ENCODE assay signal across 21 cellular contexts in genomic region chr21:34166468-34166867, GRCh38.
DNase-seq lines count a peak whose midpoint lies in the region; ATAC-seq and TF ChIP-seq lines count a peak whose summit lies in the region.
"Had no signal": no experiment of that assay in that cellular context is flagged by ENCODE, and none has a peak within 500 bp of the region (broad histone marks: within the 10 kb centered on the region; RNA-seq: fewer than 3 reads in every experiment).

No MANE protein-coding gene starts in this region.

- H3K36me3 ChIP-seq in MG63 (peaks cover 45% of the 10 kb centered on the region), left lung (peaks cover 0 to 18% of the 10 kb centered on the region in 2 donors)

- H3K4me3 ChIP-seq in MG63: no peak overlapping the region
- H3K4me3 ChIP-seq in astrocyte of the spinal cord (ENCODE audit: low read depth, low read length): no peak overlapping the region
- no peak overlapping the region for H3K4me3 ChIP-seq in left lung
- H3K4me3 ChIP-seq: transverse colon had no signal

- H3K36me3 Mint-ChIP-seq in nephron progenitor cell (ENCODE audit: low read depth): peaks cover 90% of the 10 kb centered on the region

- H3K4me1 ChIP-seq in left lung: no peaks in the 10 kb centered on the region
- H3K4me1 ChIP-seq: transverse colon had no signal

- DNase-seq in activated CD8-positive, alpha-beta memory T cell treated with anti-CD3 and anti-CD28 coated beads for 24 hours: peak; percentile 42
- no peak for DNase-seq in activated CD8-positive, alpha-beta memory T cell treated with anti-CD3 and anti-CD28 coated beads, Interleukin-2, amount 50 U/mL, for 4 hours
- DNase-seq in MG63 (peak; percentile 39), astrocyte of the spinal cord (ENCODE audit: low read depth, low spot score) (peak; percentile 28), nephron progenitor cell (peak; percentile 15), NCI-H345 (lab: John Stamatoyannopoulos, UW) (no peak), anterior cingulate cortex (lab: John Stamatoyannopoulos, UW) (no peak), left lung (no peak)
- DNase-seq: activated naive CD4-positive, alpha-beta T cell; DMS79; effector memory CD8-positive, alpha-beta T cell; glutamatergic neuron; NCI-H2029; NCI-H510A treated with DMSO at 0.1 percent for 48 hours; small intestine; stimulated activated CD4-positive, alpha-beta T cell treated with anti-CD3 and anti-CD28 coated beads, Interleukin-2, amount 100 ng/mL, for 48 hours; SW 1271; transverse colon had no signal

- no peaks in the 10 kb centered on the region for H3K4me1 Mint-ChIP-seq in nephron progenitor cell
- H3K4me1 Mint-ChIP-seq: neural crest cell had no signal

- H3K27ac Mint-ChIP-seq in nephron progenitor cell: no peak overlapping the region
- H3K27ac Mint-ChIP-seq: effector memory CD8-positive, alpha-beta T cell; progenitor cell of endocrine pancreas; stimulated activated naive CD8-positive, alpha-beta T cell treated with anti-CD3 and anti-CD28 coated beads, Interleukin-15, Interleukin-2, amounts not matched to agents 100 ng/mL and 50 ng/mL, for 24 hours had no signal

- no peak overlapping the region for H3K4me3 Mint-ChIP-seq in nephron progenitor cell
- H3K4me3 Mint-ChIP-seq: effector memory CD8-positive, alpha-beta T cell; neural crest cell; stimulated activated naive CD8-positive, alpha-beta T cell treated with anti-CD3 and anti-CD28 coated beads, Interleukin-15, Interleukin-2, amounts not matched to agents 100 ng/mL and 50 ng/mL, for 24 hours had no signal

- H3K9me3 ChIP-seq in MG63 (peaks cover 47% of the 10 kb centered on the region), left lung (peaks cover 6 to 95% of the 10 kb centered on the region in 2 donors)

- in situ Hi-C loops in astrocyte of the spinal cord (cut with HindIII; ENCODE audit: low sequenced_read_pairs): no loop called here

- H3K27ac ChIP-seq in left lung: no peak overlapping the region
- H3K27ac ChIP-seq: transverse colon had no signal

- no peak for TF ChIP-seq CTCF in astrocyte of the spinal cord (IDR thresholded peaks at IDR 0.05; ENCODE audit: low read depth, low read length)
- TF ChIP-seq CTCF in nephron progenitor cell (IDR thresholded peaks at IDR 0.05): no peak
- TF ChIP-seq CTCF in left lung (IDR thresholded peaks at IDR 0.05): no peak

- H3K27me3 Mint-ChIP-seq in nephron progenitor cell (ENCODE audit: low read depth, poor library complexity): peaks cover 4% of the 10 kb centered on the region
- H3K27me3 Mint-ChIP-seq: effector memory CD8-positive, alpha-beta T cell; progenitor cell of endocrine pancreas; stimulated activated naive CD8-positive, alpha-beta T cell treated with anti-CD3 and anti-CD28 coated beads, Interleukin-15, Interleukin-2, amounts not matched to agents 100 ng/mL and 50 ng/mL, for 24 hours had no signal

- ATAC-seq in left lung: no peak
- ATAC-seq: effector memory CD8-positive, alpha-beta T cell had no signal

- peaks cover 94% of the 10 kb centered on the region for H3K9me3 Mint-ChIP-seq in nephron progenitor cell

- intact Hi-C loops in left lung (cut with DNase I): no loop called here

- no peaks in the 10 kb centered on the region for H3K27me3 ChIP-seq in MG63
- H3K27me3 ChIP-seq in left lung: no peaks in the 10 kb centered on the region
- H3K27me3 ChIP-seq: transverse colon had no signal

Comparison
In these comparisons a context has a peak if more than half of its experiments do, and no peak if none do; other contexts are left out.
1. DNase-seq: peak in activated CD8-positive, alpha-beta memory T cell treated with anti-CD3 and anti-CD28 coated beads for 24 hours (single experiment), MG63 (single experiment), astrocyte of the spinal cord (single experiment) and nephron progenitor cell (single experiment); none in activated CD8-positive, alpha-beta memory T cell treated with anti-CD3 and anti-CD28 coated beads, Interleukin-2, amount 50 U/mL, for 4 hours (single experiment), NCI-H345 (single experiment), anterior cingulate cortex (0 of 58) and left lung (0 of 2).